Comparison of ENCODE assay signal across 23 cellular contexts in the genomic region with DNA sequence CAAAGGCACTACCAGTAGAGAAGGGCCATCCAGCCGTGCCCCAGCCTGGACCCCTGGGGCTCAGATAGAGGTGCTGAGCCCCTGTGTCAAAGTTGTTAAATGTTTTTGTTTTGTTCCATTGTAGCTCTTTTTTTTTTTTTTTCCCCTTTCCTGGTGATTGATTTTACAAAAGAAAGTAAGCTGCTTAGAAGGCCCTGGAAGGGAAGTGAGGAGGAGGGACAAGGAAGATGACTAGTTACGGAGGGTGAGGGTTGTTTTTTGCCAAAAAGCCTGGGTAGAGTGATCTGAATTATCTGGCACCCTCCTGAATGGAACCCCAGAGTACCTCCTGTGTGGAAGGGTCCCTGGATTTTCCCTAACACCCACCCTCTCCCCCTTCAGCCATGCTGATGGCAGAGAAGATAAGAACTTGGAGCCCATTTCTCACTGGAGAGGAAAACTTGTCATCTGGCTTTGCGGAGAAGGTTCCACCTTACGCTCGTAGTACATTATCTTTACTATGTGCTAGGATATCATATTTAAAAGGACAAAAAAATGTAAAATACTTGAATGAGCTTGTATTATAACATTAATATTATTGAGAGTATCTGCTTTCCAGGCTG. TPM values are rescaled to one million over a fixed set of nuclear protein-coding genes. Genes with fewer than 3 reads are reported as not detected.
DNase-seq lines count a peak whose midpoint lies in the region; ATAC-seq, FAIRE-seq and TF ChIP-seq lines count a peak whose summit lies in the region.
"Had no signal": no experiment of that assay in that cellular context is flagged by ENCODE, and none has a peak within 500 bp of the region (broad histone marks: within the 10 kb centered on the region; RNA-seq: fewer than 3 reads in every experiment).

No MANE protein-coding gene starts in this region.

- no peaks in the 10 kb centered on the region for H3K79me2 ChIP-seq in HepG2 (ENCODE audit: insufficient read depth, low read length)

- H3K27me3 ChIP-seq in HepG2 (ENCODE audit: control insufficient read depth in 1 of 2, insufficient read depth in 2 of 2, low read length in 2 of 2) (no peaks in the 10 kb centered on the region), right lobe of liver (no peaks in the 10 kb centered on the region), upper lobe of right lung (no peaks in the 10 kb centered on the region)

- POLR2A ChIA-PET in HepG2 (lab: Yijun Ruan, JAX), result interaction anchor here (1.0 kb wide), 1 partner anchor 42 kb away, joined by 3 read pairs; a partner anchor contains a TSS

- CTCF ChIA-PET in HepG2 (lab: Yijun Ruan, JAX; ENCODE audit: low intra/inter-chr PET ratio, low total read pairs), result no interaction called here

- DNase-seq in HepG2 (ENCODE audit: low spot score) (no peak), right lobe of liver (no peak), naive B cell (no peak), upper lobe of right lung (no peak), islet precursor cell (no peak)
- DNase-seq: activated CD4-positive, alpha-beta memory T cell treated with anti-CD3 and anti-CD28 coated beads, Interleukin-2, amount 10 ng/mL, durations not matched to agents 7 days and 5 days; activated naive CD8-positive, alpha-beta T cell treated with anti-CD3 and anti-CD28 coated beads, Interleukin-2, amount 10 ng/mL, durations not matched to agents 7 days and 5 days; COR-L47; foreskin fibroblast; hypothalamus; NCI-H187; NCI-H2227 treated with DMSO at 0.1 percent for 48 hours; PC-3; posterior cingulate gyrus; T-helper 2 cell had no signal

- TF ChIP-seq RAD21 in HepG2 (CRISPR knock-in tag; IDR thresholded peaks at IDR 0.05), result no peak

- TF ChIP-seq POLR2A in HepG2 (IDR thresholded peaks at IDR 0.05; ENCODE audit: insufficient read depth in 1 of 2, low read depth in 2 of 2, low read length in 2 of 2) (no peak), right lobe of liver (IDR thresholded peaks at IDR 0.05) (no peak)

- ATAC-seq in HepG2 (no peak), right lobe of liver (no peak), naive B cell (ENCODE audit: low read depth in 2 of 2) (no peak), upper lobe of right lung (no peak), GM21529 (IDR thresholded peaks at IDR 0.05; ENCODE audit: unreplicated experiment) (no peak)
- ATAC-seq: PC-3 had no signal

- no peak overlapping the region for H3K4me2 ChIP-seq in HepG2 (ENCODE audit: low read depth, low read length)

- in situ Hi-C loops in HepG2 (cut with HindIII; ENCODE audit: extremely low pct_ligation_motif_present, low pct_unique_long_range_greater_than_20kb), result no loop called here

- no peak for FAIRE-seq in HepG2 (lab: Jason Lieb, UNC)
- FAIRE-seq: colon, keratinocyte had no signal

- H3K4me1 ChIP-seq in HepG2 (ENCODE audit: insufficient read depth, low read length) (peaks cover 23% of the 10 kb centered on the region), right lobe of liver (peaks cover 0 to 19% (median 9%) of the 10 kb centered on the region in 4 donors), upper lobe of right lung (no peaks in the 10 kb centered on the region)

- no peak overlapping the region for H2AFZ ChIP-seq in HepG2 (ENCODE audit: low read length)

- H3K27ac Mint-ChIP-seq in brain (peak overlapping the region in 3 of 5 experiments; percentile 43 to 75 (median 67)), naive B cell (peak overlapping the region in 4 of 6 donors; percentile 44 to 78 (median 64))
- H3K27ac Mint-ChIP-seq: activated CD4-positive, alpha-beta memory T cell treated with anti-CD3 and anti-CD28 coated beads, Interleukin-2, amount 10 ng/mL, durations not matched to agents 7 days and 5 days had no signal

- H3K9me3 ChIP-seq in HepG2 (ENCODE audit: low read length), result no peaks in the 10 kb centered on the region
- no peaks in the 10 kb centered on the region for H3K9me3 ChIP-seq in right lobe of liver
- H3K9me3 ChIP-seq in upper lobe of right lung, result no peaks in the 10 kb centered on the region

- peaks cover 3% of the 10 kb centered on the region for H4K20me1 ChIP-seq in HepG2 (ENCODE audit: insufficient read depth, low read length)

- peaks cover 79% of the 10 kb centered on the region for H3K36me3 Mint-ChIP-seq in brain
- H3K36me3 Mint-ChIP-seq in naive B cell, result peaks cover 0 to 27% of the 10 kb centered on the region in 2 donors

- H3K4me3 ChIP-seq in HepG2 (replicated peaks in 1 of 3; ENCODE audit: insufficient read depth in 1 of 3, low read depth in 2 of 3, low read length in 3 of 3) (no peak overlapping the region), right lobe of liver (no peak overlapping the region), upper lobe of right lung (no peak overlapping the region)
- H3K4me3 ChIP-seq: lung, skin epidermis had no signal

- WGBS in HepG2 (ENCODE audit: low lambda C conversion rate), result 98% methylated on average over 5 of the region's 5 CpGs
- 84% methylated on average over 5 of the region's 5 CpGs for WGBS in right lobe of liver (ENCODE audit: insufficient coverage, low coverage, low lambda C conversion rate, missing lambda C conversion rate)

- H3K4me3 Mint-ChIP-seq in brain, result no peak overlapping the region
- no peak overlapping the region for H3K4me3 Mint-ChIP-seq in naive B cell
- H3K4me3 Mint-ChIP-seq: activated CD4-positive, alpha-beta memory T cell treated with anti-CD3 and anti-CD28 coated beads, Interleukin-2, amount 10 ng/mL, durations not matched to agents 7 days and 5 days; activated naive CD8-positive, alpha-beta T cell treated with anti-CD3 and anti-CD28 coated beads, Interleukin-2, amount 10 ng/mL, durations not matched to agents 7 days and 5 days had no signal

- no peaks in the 10 kb centered on the region for H3K9me3 Mint-ChIP-seq in brain
- no peaks in the 10 kb centered on the region for H3K9me3 Mint-ChIP-seq in naive B cell
- H3K9me3 Mint-ChIP-seq: activated CD4-positive, alpha-beta memory T cell treated with anti-CD3 and anti-CD28 coated beads, Interleukin-2, amount 10 ng/mL, durations not matched to agents 7 days and 5 days; activated naive CD8-positive, alpha-beta T cell treated with anti-CD3 and anti-CD28 coated beads, Interleukin-2, amount 10 ng/mL, durations not matched to agents 7 days and 5 days had no signal

- H3K36me3 ChIP-seq in HepG2 (replicated peaks in 1 of 2; ENCODE audit: control insufficient read depth in 1 of 2, insufficient read depth in 2 of 2, low read length in 2 of 2), result peaks cover 21 to 62% of the 10 kb centered on the region in 2 experiments
- H3K36me3 ChIP-seq in right lobe of liver, result peaks cover 0 to 64% (median 15%) of the 10 kb centered on the region in 4 donors
- H3K36me3 ChIP-seq in upper lobe of right lung, result peaks cover 96% of the 10 kb centered on the region

- no peaks in the 10 kb centered on the region for H3K27me3 Mint-ChIP-seq in brain
- H3K27me3 Mint-ChIP-seq in naive B cell, result no peaks in the 10 kb centered on the region
- H3K27me3 Mint-ChIP-seq: activated CD4-positive, alpha-beta memory T cell treated with anti-CD3 and anti-CD28 coated beads, Interleukin-2, amount 10 ng/mL, durations not matched to agents 7 days and 5 days; activated naive CD8-positive, alpha-beta T cell treated with anti-CD3 and anti-CD28 coated beads, Interleukin-2, amount 10 ng/mL, durations not matched to agents 7 days and 5 days had no signal

- H3K27ac ChIP-seq in HepG2 (ENCODE audit: extremely low read length, insufficient read depth, low read length) (no peak overlapping the region), right lobe of liver (peak overlapping the region in 1 of 3 donors; percentile 37), upper lobe of right lung (peak overlapping the region; percentile 2)
- H3K27ac ChIP-seq: epithelial cell of prostate, VCaP had no signal

- H3K9ac ChIP-seq in HepG2 (ENCODE audit: insufficient read depth, low read depth, low read length), result no peak overlapping the region

- intact Hi-C loops in HepG2 (cut with micrococcal nuclease; ENCODE audit: unreplicated experiment), result loop anchor here (5.0 kb wide), 1 partner anchor 40 kb away; a partner anchor contains a TSS
- intact Hi-C loops in right lobe of liver (cut with DNase I), result no loop called here
- intact Hi-C loops in upper lobe of right lung (cut with DNase I), result no loop called here

- H3K4me1 Mint-ChIP-seq in brain (no peaks in the 10 kb centered on the region), naive B cell (peaks cover 28 to 45% (median 31%) of the 10 kb centered on the region in 3 donors)

- TF ChIP-seq EP300 in HepG2 (IDR thresholded peaks at IDR 0.05; ENCODE audit: low read depth in 2 of 2, low read length in 2 of 2) (no peak), HepG2 (CRISPR knock-in tag; IDR thresholded peaks at IDR 0.05; ENCODE audit: borderline replicate concordance) (no peak)

- no peak for TF ChIP-seq CTCF in HepG2 (CRISPR knock-in tag; IDR thresholded peaks at IDR 0.05)
- TF ChIP-seq CTCF in right lobe of liver (IDR thresholded peaks at IDR 0.05), result no peak
- TF ChIP-seq CTCF in brain (conservative IDR thresholded peaks at IDR 0.05), result no peak
- TF ChIP-seq CTCF in upper lobe of right lung (IDR thresholded peaks at IDR 0.05), result no peak

- no TSS peak for BruUV-seq in HepG2 (replicated peaks; lab: Mats Ljungman, UMichigan)

RNA-seq across cellular contexts. Expression of a gene that starts 33.4 kb away (rescaled TPM):
- total RNA-seq in HepG2 (2016; rRNA removed; fragmentation: Illumina TruSeq; extraction: Trizol), result 3.0 and 4.7 TPM in 2 replicates
- total RNA-seq in HepG2 (2016; cell fraction: cytosol; rRNA removed; fragmentation: Illumina TruSeq; extraction: Trizol; ENCODE audit: low read depth), result 1.3 and 1.5 TPM in 2 replicates
- 4.3 and 5.0 TPM in 2 replicates for total RNA-seq in HepG2 (2016; cell fraction: insoluble cytoplasmic fraction; rRNA removed; fragmentation: Illumina TruSeq; extraction: Trizol)
- total RNA-seq in HepG2 (2016; cell fraction: membrane; rRNA removed; fragmentation: Illumina TruSeq; extraction: Trizol), result 3.5 and 4.3 TPM in 2 replicates
- total RNA-seq in HepG2 (2016; cell fraction: nucleus; rRNA removed; fragmentation: Illumina TruSeq; extraction: Trizol), result 5.5 and 5.8 TPM in 2 replicates
- 49.5 and 58.8 TPM in 2 replicates for polyA plus RNA-seq in HepG2 (2011; rRNA removed)
- polyA plus RNA-seq in HepG2 (2011; cell fraction: cytosol; rRNA removed), result 41.5 and 43.5 TPM in 2 replicates
- 45.2 and 57.4 TPM in 2 replicates for polyA plus RNA-seq in HepG2 (2011; cell fraction: nucleus; rRNA removed)
- 27.6 and 33.1 TPM in 2 replicates for polyA plus RNA-seq in HepG2 (2012)
- 1.3 and 1.9 TPM in 2 replicates for polyA plus RNA-seq in HepG2 (2016; cell fraction: cytosol; fragmentation: Illumina TruSeq; extraction: Trizol; ENCODE audit: low read depth)
- 3.7 and 4.2 TPM in 2 replicates for polyA plus RNA-seq in HepG2 (2016; cell fraction: insoluble cytoplasmic fraction; fragmentation: Illumina TruSeq; extraction: Trizol; ENCODE audit: low read depth)
- polyA plus RNA-seq in HepG2 (2016; cell fraction: membrane; fragmentation: Illumina TruSeq; extraction: Trizol; ENCODE audit: low read depth), result 3.9 and 4.0 TPM in 2 replicates
- polyA plus RNA-seq in HepG2 (2016; cell fraction: nucleus; fragmentation: Illumina TruSeq; extraction: Trizol; ENCODE audit: insufficient read depth, low read depth), result 6.6 and 7.0 TPM in 2 replicates
- 0.05 and 101 TPM in 2 replicates for polyA minus RNA-seq in HepG2 (2011; rRNA and poly(A)+ RNA removed; ENCODE audit: low replicate concordance)
- 23.1 and 27.3 TPM in 2 replicates for polyA minus RNA-seq in HepG2 (2011; cell fraction: cytosol; rRNA and poly(A)+ RNA removed)
- polyA minus RNA-seq in HepG2 (2011; cell fraction: nucleus; rRNA and poly(A)+ RNA removed), result 39.9 and 40.4 TPM in 2 replicates
- 10 to 100 TPM; 27.3 to 98.1 (median 53.2) TPM for total RNA-seq in right lobe of liver
- 42.4 TPM for polyA plus RNA-seq in brain (ENCODE audit: insufficient read depth, low read depth, low replicate concordance)
- polyA plus RNA-seq in naive B cell (ENCODE audit: low read depth in 6 of 6), result 1 to 10 TPM in 3 of 6 donors, under 1 TPM in 2, not detected in 1; 0.34 to 3.6 (median 1.3) TPM
- 79.0 TPM for total RNA-seq in upper lobe of right lung
- total RNA-seq: activated CD4-positive, alpha-beta memory T cell treated with anti-CD3 and anti-CD28 coated beads, Interleukin-2, amount 10 ng/mL, durations not matched to agents 7 days and 5 days; activated naive CD8-positive, alpha-beta T cell treated with anti-CD3 and anti-CD28 coated beads, Interleukin-2, amount 10 ng/mL, durations not matched to agents 7 days and 5 days; PC-3 had no signal

RNA-seq across cellular contexts. Expression of a gene that starts 41.4 kb away (rescaled TPM):
- total RNA-seq in HepG2 (2016; rRNA removed; fragmentation: Illumina TruSeq; extraction: Trizol) (37.1 and 50.3 TPM in 2 replicates), right lobe of liver (10 to 100 TPM; 12.4 to 19.6 (median 16.5) TPM), upper lobe of right lung (101 TPM)
- total RNA-seq in HepG2 (2016; cell fraction: cytosol; rRNA removed; fragmentation: Illumina TruSeq; extraction: Trizol; ENCODE audit: low read depth), result 8.5 and 9.5 TPM in 2 replicates
- 38.6 and 50.3 TPM in 2 replicates for total RNA-seq in HepG2 (2016; cell fraction: insoluble cytoplasmic fraction; rRNA removed; fragmentation: Illumina TruSeq; extraction: Trizol)
- total RNA-seq in HepG2 (2016; cell fraction: membrane; rRNA removed; fragmentation: Illumina TruSeq; extraction: Trizol), result 21.9 and 23.8 TPM in 2 replicates
- 27.1 and 28.0 TPM in 2 replicates for total RNA-seq in HepG2 (2016; cell fraction: nucleus; rRNA removed; fragmentation: Illumina TruSeq; extraction: Trizol)
- polyA plus RNA-seq in HepG2 (2011; rRNA removed) (63.8 and 74.9 TPM in 2 replicates), brain (ENCODE audit: insufficient read depth, low read depth, low replicate concordance) (41.0 TPM), naive B cell (ENCODE audit: low read depth in 6 of 6) (100 to 1,000 TPM; 155 to 240 (median 185) TPM)
- 63.2 and 67.0 TPM in 2 replicates for polyA plus RNA-seq in HepG2 (2011; cell fraction: cytosol; rRNA removed)
- polyA plus RNA-seq in HepG2 (2011; cell fraction: nucleus; rRNA removed), result 46.3 and 57.5 TPM in 2 replicates
- 54.8 and 56.2 TPM in 2 replicates for polyA plus RNA-seq in HepG2 (2012)
- polyA plus RNA-seq in HepG2 (2016; cell fraction: cytosol; fragmentation: Illumina TruSeq; extraction: Trizol; ENCODE audit: low read depth), result 4.1 and 5.1 TPM in 2 replicates
- polyA plus RNA-seq in HepG2 (2016; cell fraction: insoluble cytoplasmic fraction; fragmentation: Illumina TruSeq; extraction: Trizol; ENCODE audit: low read depth), result 41.9 and 42.7 TPM in 2 replicates
- polyA plus RNA-seq in HepG2 (2016; cell fraction: membrane; fragmentation: Illumina TruSeq; extraction: Trizol; ENCODE audit: low read depth), result 12.2 and 12.5 TPM in 2 replicates
- 48.0 and 49.6 TPM in 2 replicates for polyA plus RNA-seq in HepG2 (2016; cell fraction: nucleus; fragmentation: Illumina TruSeq; extraction: Trizol; ENCODE audit: insufficient read depth, low read depth)
- 31.6 and 52.4 TPM in 2 replicates for polyA minus RNA-seq in HepG2 (2011; rRNA and poly(A)+ RNA removed; ENCODE audit: low replicate concordance)
- polyA minus RNA-seq in HepG2 (2011; cell fraction: cytosol; rRNA and poly(A)+ RNA removed), result 51.4 and 54.3 TPM in 2 replicates
- 35.0 and 39.0 TPM in 2 replicates for polyA minus RNA-seq in HepG2 (2011; cell fraction: nucleus; rRNA and poly(A)+ RNA removed)
